Comparison of ENCODE assay signal across 19 cellular contexts in the genomic region with DNA sequence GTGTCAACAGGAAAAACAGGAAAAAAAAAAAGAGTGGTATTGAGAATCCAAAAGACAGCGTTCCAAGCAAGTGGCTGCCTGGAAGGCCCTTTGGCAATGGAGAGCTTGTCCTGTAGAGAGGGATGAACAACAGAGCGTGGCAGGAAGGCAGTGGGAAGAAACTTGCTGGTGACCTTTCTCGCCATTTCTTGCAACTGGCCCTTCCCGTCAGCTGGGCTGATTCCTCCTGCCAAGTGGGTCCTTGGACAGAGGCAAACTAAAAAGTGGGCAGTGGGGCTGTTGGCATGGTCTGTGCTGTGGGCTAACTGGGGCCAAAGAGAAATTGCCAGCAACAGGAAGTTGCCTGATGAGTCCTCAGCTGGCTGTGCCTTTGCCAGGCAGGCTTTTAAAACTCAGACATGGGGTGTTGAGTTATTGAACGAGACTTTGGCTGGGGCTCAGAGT. TPM values are rescaled to one million over a fixed set of nuclear protein-coding genes. Genes with fewer than 3 reads are reported as not detected.
DNase-seq lines count a peak whose midpoint lies in the region; ATAC-seq and TF ChIP-seq lines count a peak whose summit lies in the region.
"Had no signal": no experiment of that assay in that cellular context is flagged by ENCODE, and none has a peak within 500 bp of the region (broad histone marks: within the 10 kb centered on the region; RNA-seq: fewer than 3 reads in every experiment).

No MANE protein-coding gene starts in this region.

- no peaks in the 10 kb centered on the region for H3K36me3 ChIP-seq in breast epithelium
- H3K36me3 ChIP-seq in thoracic aorta: no peaks in the 10 kb centered on the region

- CTCF ChIA-PET in MCF 10A (lab: Yijun Ruan, JAX): no interaction called here

- H3K27ac Mint-ChIP-seq in MCF 10A (ENCODE audit: low read depth, unreplicated experiment) (no peak overlapping the region), nephron progenitor cell (peak overlapping the region; percentile 14)
- H3K27ac Mint-ChIP-seq: progenitor cell of endocrine pancreas; T-helper 1 cell treated with Interleukin-12 subunit alpha and Interleukin-12 subunit beta and Interleukin-4 antibody, amounts not matched to agents 30 μg/mL and 1 μg/mL, for 36 hours; WTC11 had no signal

- no peaks in the 10 kb centered on the region for H3K27me3 Mint-ChIP-seq in MCF 10A (ENCODE audit: insufficient read depth, unreplicated experiment)
- H3K27me3 Mint-ChIP-seq in nephron progenitor cell (ENCODE audit: low read depth, poor library complexity): peaks cover 6% of the 10 kb centered on the region

- H3K27ac ChIP-seq in breast epithelium: peak overlapping the region; percentile 62 to 75
- H3K27ac ChIP-seq in caudate nucleus (ENCODE audit: low read depth, low read length): no peak overlapping the region
- H3K27ac ChIP-seq in thoracic aorta: peak overlapping the region; percentile 76 to 78
- H3K27ac ChIP-seq: GM23248 had no signal

- DNase-seq in breast epithelium (ENCODE audit: low spot score in 2 of 2) (peak in 1 of 2 donors; percentile 49), MCF 10A (ENCODE audit: unreplicated experiment) (no peak), caudate nucleus (lab: John Stamatoyannopoulos, UW) (peak in 31 of 61 donors; percentile 17 to 81 (median 37)), nephron progenitor cell (no peak), thoracic aorta (ENCODE audit: low spot score) (peak; percentile 8), cerebellar nuclear complex (lab: John Stamatoyannopoulos, UW) (no peak), NOMO-1 treated with DMSO at 0.1 percent for 48 hours (lab: John Stamatoyannopoulos, UW; ENCODE audit: unreplicated experiment) (no peak)
- DNase-seq: activated effector memory CD4-positive, alpha-beta T cell treated with Interleukin-2 at 50 U/mL for 16 hours; GM23248; KG1; NCI-H1417; NCI-H2227 treated with DMSO at 0.1 percent for 48 hours; SHP77; stimulated activated naive CD8-positive, alpha-beta T cell treated with anti-CD3 and anti-CD28 coated beads, Interleukin-15, Interleukin-2, amounts not matched to agents 100 U/mL and 50 U/mL, for 24 hours had no signal

- H3K4me3 ChIP-seq in breast epithelium: peak overlapping the region in 1 of 3 donors; percentile 2
- H3K4me3 ChIP-seq in thoracic aorta: peak overlapping the region; percentile 21
- H3K4me3 ChIP-seq: GM23248 had no signal

- no TSS peak for BruUV-seq in MCF 10A (replicated peaks; lab: Mats Ljungman, UMichigan)

- intact Hi-C loops in breast epithelium (cut with DNase I; ENCODE audit: low total_unique reads) (no loop called here), MCF 10A (cut with micrococcal nuclease) (no loop called here)

- TF ChIP-seq POLR2A in breast epithelium (IDR thresholded peaks at IDR 0.05): no peak

- H3K4me1 ChIP-seq in breast epithelium: no peaks in the 10 kb centered on the region
- peaks cover 14 to 25% of the 10 kb centered on the region in 2 donors for H3K4me1 ChIP-seq in thoracic aorta (ENCODE audit: control insufficient read depth in 1 of 2, low read depth in 2 of 2)

- no peak overlapping the region for H3K4me3 Mint-ChIP-seq in MCF 10A (ENCODE audit: unreplicated experiment)
- no peak overlapping the region for H3K4me3 Mint-ChIP-seq in nephron progenitor cell
- H3K4me3 Mint-ChIP-seq: T-helper 1 cell treated with Interleukin-12 subunit alpha and Interleukin-12 subunit beta and Interleukin-4 antibody, amounts not matched to agents 30 μg/mL and 1 μg/mL, for 36 hours; WTC11 had no signal

- H3K9me3 ChIP-seq in breast epithelium: no peaks in the 10 kb centered on the region
- H3K9me3 ChIP-seq in thoracic aorta: no peaks in the 10 kb centered on the region

- H3K27me3 ChIP-seq in breast epithelium (no peaks in the 10 kb centered on the region), thoracic aorta (replicated peaks; ENCODE audit: insufficient read depth) (no peaks in the 10 kb centered on the region)

- no peaks in the 10 kb centered on the region for H3K9me3 Mint-ChIP-seq in MCF 10A (ENCODE audit: unreplicated experiment)
- H3K9me3 Mint-ChIP-seq in nephron progenitor cell: no peaks in the 10 kb centered on the region
- H3K9me3 Mint-ChIP-seq: T-helper 1 cell treated with Interleukin-12 subunit alpha and Interleukin-12 subunit beta and Interleukin-4 antibody, amounts not matched to agents 30 μg/mL and 1 μg/mL, for 36 hours; WTC11 had no signal

- peak; percentile 29 for ATAC-seq in thoracic aorta (ENCODE audit: insufficient number of reproducible peaks, low FRiP score, low read depth)
- ATAC-seq in HG02884 (IDR thresholded peaks at IDR 0.05; ENCODE audit: unreplicated experiment): no peak
- ATAC-seq: stimulated activated naive CD8-positive, alpha-beta T cell treated with anti-CD3 and anti-CD28 coated beads, Interleukin-15, Interleukin-2, amounts not matched to agents 100 U/mL and 50 U/mL, for 24 hours; WTC11 had no signal

- no peak for TF ChIP-seq CTCF in breast epithelium (IDR thresholded peaks at IDR 0.05)
- TF ChIP-seq CTCF in MCF 10A (IDR thresholded peaks at IDR 0.05; ENCODE audit: unreplicated experiment): no peak
- TF ChIP-seq CTCF in nephron progenitor cell (IDR thresholded peaks at IDR 0.05): no peak
- no peak for TF ChIP-seq CTCF in thoracic aorta (IDR thresholded peaks at IDR 0.05)

- POLR2A ChIA-PET in MCF 10A (lab: Yijun Ruan, JAX): interaction anchor here (0.7 kb wide), 1 partner anchor 95 kb away, joined by 3 read pairs; no protein-coding TSS in a partner anchor

- H3K4me1 Mint-ChIP-seq in MCF 10A (ENCODE audit: insufficient read depth, unreplicated experiment) (peaks cover 12% of the 10 kb centered on the region), nephron progenitor cell (peaks cover 32% of the 10 kb centered on the region)

- H3K36me3 Mint-ChIP-seq in MCF 10A (ENCODE audit: insufficient read depth, unreplicated experiment) (no peaks in the 10 kb centered on the region), nephron progenitor cell (ENCODE audit: low read depth) (peaks cover 5% of the 10 kb centered on the region)
- H3K36me3 Mint-ChIP-seq: WTC11 had no signal

RNA-seq across cellular contexts. Expression of a gene that starts 43.9 kb away (rescaled TPM):
- total RNA-seq in breast epithelium (not detected), MCF 10A (2022) (not detected in 2 replicates), thoracic aorta (not detected)
- total RNA-seq: activated CD8-positive, alpha-beta memory T cell treated with anti-CD3 and anti-CD28 coated beads for 36 hours; GM23248; progenitor cell of endocrine pancreas; WTC11 had no signal

Comparison
In these comparisons a context has a peak if more than half of its experiments do, and no peak if none do; other contexts are left out.
1. DNase-seq: peak in caudate nucleus (31 of 61) and thoracic aorta (single experiment); none in MCF 10A (single experiment), nephron progenitor cell (single experiment), cerebellar nuclear complex (0 of 2) and NOMO-1 treated with DMSO at 0.1 percent for 48 hours (single experiment).